Comparison of ENCODE assay signal across 11 cellular contexts in genomic region chr17:27747462-27748359, GRCh38. TPM values are rescaled to one million over a fixed set of nuclear protein-coding genes. Genes with fewer than 3 reads are reported as not detected.
DNase-seq lines count a peak whose midpoint lies in the region; TF ChIP-seq lines count a peak whose summit lies in the region.
"Had no signal": no experiment of that assay in that cellular context is flagged by ENCODE, and none has a peak within 500 bp of the region (broad histone marks: within the 10 kb centered on the region; RNA-seq: fewer than 3 reads in every experiment).

No MANE protein-coding gene starts in this region.

- H3K27me3 ChIP-seq in GM06990 (replicated peaks; ENCODE audit: control insufficient read depth, insufficient read depth, low read length) (no peaks in the 10 kb centered on the region), MM.1S (replicated peaks; ENCODE audit: insufficient read depth, low read length) (no peaks in the 10 kb centered on the region), endodermal cell (ENCODE audit: control insufficient read depth, insufficient read depth, low read length, poor library complexity, severe bottlenecking) (no peaks in the 10 kb centered on the region), uterus (no peaks in the 10 kb centered on the region)

- H3K79me2 ChIP-seq in MM.1S (ENCODE audit: low read length), result no peaks in the 10 kb centered on the region

- DNase-seq in GM06990 (ENCODE audit: extremely low read depth, insufficient read length) (no peak), MM.1S (no peak), endodermal cell (peak; percentile 91), osteocyte (ENCODE audit: extremely low spot score, unreplicated experiment) (peak; percentile 70), uterus (no peak), NCI-H1930 (lab: John Stamatoyannopoulos, UW) (no peak), SHP77 (lab: John Stamatoyannopoulos, UW) (no peak)
- DNase-seq: activated CD4-positive, CD25-positive, alpha-beta regulatory T cell; cerebellar nuclear complex; GDM1; NCI-H187 had no signal

- H3K4me2 ChIP-seq in MM.1S (ENCODE audit: low read depth, low read length), result no peak overlapping the region

- no peak overlapping the region for H3K9ac ChIP-seq in MM.1S (ENCODE audit: low read length)
- H3K9ac ChIP-seq in endodermal cell (ENCODE audit: extremely low read depth, low read length, poor library complexity, severe bottlenecking), result no peak overlapping the region

- H3K27ac Mint-ChIP-seq in endodermal cell (no peak overlapping the region), osteocyte (ENCODE audit: unreplicated experiment) (no peak overlapping the region)

- no peaks in the 10 kb centered on the region for H3F3A ChIP-seq in MM.1S (ENCODE audit: insufficient read depth, low read length)

- no peak overlapping the region for H2AFZ ChIP-seq in MM.1S (ENCODE audit: low read length)

- H3K4me3 Mint-ChIP-seq in endodermal cell, result no peak overlapping the region
- no peak overlapping the region for H3K4me3 Mint-ChIP-seq in osteocyte (ENCODE audit: unreplicated experiment)

- H3K36me3 ChIP-seq in GM06990 (ENCODE audit: control insufficient read depth, insufficient read depth, low read length) (no peaks in the 10 kb centered on the region), MM.1S (replicated peaks; ENCODE audit: insufficient read depth, low read length) (no peaks in the 10 kb centered on the region), endodermal cell (ENCODE audit: control insufficient read depth, insufficient read depth, low read length) (no peaks in the 10 kb centered on the region), uterus (no peaks in the 10 kb centered on the region)

- no peaks in the 10 kb centered on the region for H3K9me2 ChIP-seq in MM.1S (replicated peaks; ENCODE audit: insufficient read depth, low read length)

- H3K9me3 Mint-ChIP-seq in endodermal cell (no peaks in the 10 kb centered on the region), osteocyte (ENCODE audit: unreplicated experiment) (no peaks in the 10 kb centered on the region)

- intact Hi-C loops in uterus (cut with DNase I; ENCODE audit: low total_unique reads), result no loop called here

- TF ChIP-seq POLR2A in uterus (IDR thresholded peaks at IDR 0.05), result no peak

- H3K9me3 ChIP-seq in MM.1S (replicated peaks; ENCODE audit: insufficient read depth, low read length) (no peaks in the 10 kb centered on the region), endodermal cell (ENCODE audit: control insufficient read depth, low read length) (no peaks in the 10 kb centered on the region), uterus (no peaks in the 10 kb centered on the region)

- H3K36me3 Mint-ChIP-seq in endodermal cell (ENCODE audit: low read depth), result no peaks in the 10 kb centered on the region
- no peaks in the 10 kb centered on the region for H3K36me3 Mint-ChIP-seq in osteocyte (ENCODE audit: unreplicated experiment)

- H3K27me3 Mint-ChIP-seq in endodermal cell (ENCODE audit: insufficient read depth), result no peaks in the 10 kb centered on the region
- no peaks in the 10 kb centered on the region for H3K27me3 Mint-ChIP-seq in osteocyte (ENCODE audit: unreplicated experiment)

- no peaks in the 10 kb centered on the region for H4K20me1 ChIP-seq in MM.1S (ENCODE audit: insufficient read depth, low read length)

- TF ChIP-seq CTCF in GM06990 (IDR thresholded peaks at IDR 0.05; ENCODE audit: insufficient read depth, low read length, poor library complexity, severe bottlenecking) (peak; percentile 39), MM.1S (IDR thresholded peaks at IDR 0.05; ENCODE audit: low read length) (peak; percentile 23), endodermal cell (conservative IDR thresholded peaks at IDR 0.05) (peak; percentile 71), osteocyte (IDR thresholded peaks at IDR 0.05) (peak; percentile 24), uterus (IDR thresholded peaks at IDR 0.05) (no peak)

- H3K4me1 ChIP-seq in MM.1S (ENCODE audit: low read length) (no peaks in the 10 kb centered on the region), endodermal cell (ENCODE audit: control insufficient read depth, insufficient read depth, low read length) (no peaks in the 10 kb centered on the region), uterus (no peaks in the 10 kb centered on the region)

- 84 to 86% methylated on average over 10 to 13 of the region's 13 CpGs for WGBS in endodermal cell (ENCODE audit: insufficient coverage in 1 of 2, insufficient read length in 1 of 2), 2 experiments

- H3K4me3 ChIP-seq in GM06990 (replicated peaks; ENCODE audit: low read depth, low read length), result no peak overlapping the region
- no peak overlapping the region for H3K4me3 ChIP-seq in MM.1S (ENCODE audit: low read length)
- H3K4me3 ChIP-seq in endodermal cell (ENCODE audit: low read length), result no peak overlapping the region
- H3K4me3 ChIP-seq in uterus, result no peak overlapping the region

- H3K4me1 Mint-ChIP-seq in endodermal cell (no peaks in the 10 kb centered on the region), osteocyte (ENCODE audit: unreplicated experiment) (no peaks in the 10 kb centered on the region)

- H3K27ac ChIP-seq in MM.1S (ENCODE audit: low read length) (no peak overlapping the region), endodermal cell (ENCODE audit: low read depth, low read length) (no peak overlapping the region), uterus (no peak overlapping the region)

RNA-seq across cellular contexts. Expression of gene NOS2, which starts 52.6 kb away (rescaled TPM):
- total RNA-seq in endodermal cell (under 1 TPM; 0.26 to 0.62 TPM), osteocyte (not detected in 2 replicates), uterus (1 to 10 TPM in 1 of 4 donors, under 1 TPM in 2, not detected in 1; 0.09 to 2.8 (median 0.62) TPM)
- 9.1 TPM for polyA plus RNA-seq in endodermal cell (2013, experiment 1 of 2)
- polyA plus RNA-seq in endodermal cell (2013, experiment 2 of 2), result 6.7 TPM

Comparison
In these comparisons a context has a peak if more than half of its experiments do, and no peak if none do; other contexts are left out.
1. DNase-seq: peak in endodermal cell (single experiment) and osteocyte (single experiment); none in GM06990 (single experiment), MM.1S (single experiment), uterus (0 of 2), NCI-H1930 (0 of 2) and SHP77 (0 of 2).
2. CTCF ChIP-seq: peak in GM06990 (single experiment), MM.1S (single experiment), endodermal cell (single experiment) and osteocyte (single experiment); none in uterus (0 of 4).